11 cellular contexts compared by ENCODE assay signal in the genomic region with DNA sequence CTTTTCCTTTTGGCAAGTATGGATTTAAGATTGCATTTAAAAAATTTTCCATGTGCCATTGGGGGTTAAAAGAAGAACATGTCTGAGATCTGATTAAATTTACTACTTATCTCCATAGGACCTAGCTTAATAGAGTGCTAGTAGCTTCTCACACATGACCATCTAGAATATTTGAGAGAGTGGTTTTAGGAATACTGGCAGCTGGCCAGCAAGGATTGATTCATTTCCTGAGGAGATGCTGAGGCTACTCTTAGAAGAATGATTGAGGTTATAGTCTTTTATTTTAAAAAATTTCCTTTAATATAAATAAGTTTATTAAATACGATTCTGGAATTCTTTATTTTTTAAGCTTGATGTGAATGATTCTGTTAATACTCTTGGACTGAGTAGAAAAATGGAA. TPM values are rescaled to one million over a fixed set of nuclear protein-coding genes. Genes with fewer than 3 reads are reported as not detected.
DNase-seq lines count a peak whose midpoint lies in the region; ATAC-seq and TF ChIP-seq lines count a peak whose summit lies in the region.
"Had no signal": no experiment of that assay in that cellular context is flagged by ENCODE, and none has a peak within 500 bp of the region (broad histone marks: within the 10 kb centered on the region; RNA-seq: fewer than 3 reads in every experiment).

No MANE protein-coding gene starts in this region.

- no peak overlapping the region for H3K14ac ChIP-seq in IMR-90 (replicated peaks; ENCODE audit: low read depth, low read length)

- H2AK9ac ChIP-seq in IMR-90 (replicated peaks; ENCODE audit: low read depth, low read length, poor library complexity), result no peak overlapping the region

- TF ChIP-seq CTCF in AG10803 (conservative IDR thresholded peaks at IDR 0.05; ENCODE audit: low read length) (no peak), IMR-90 (conservative IDR thresholded peaks at IDR 0.05; ENCODE audit: low read depth, low read length) (no peak), fibroblast of villous mesenchyme (IDR thresholded peaks at IDR 0.05; ENCODE audit: insufficient read depth, low read depth, low read length) (no peak), smooth muscle cell (IDR thresholded peaks at IDR 0.05; ENCODE audit: borderline replicate concordance, insufficient read depth, poor library complexity, severe bottlenecking) (no peak)

- WGBS in IMR-90 (ENCODE audit: extremely low coverage in 2 of 2, insufficient read length in 1 of 2), 2 experiments, result no CpG with 5 or more reads among the region's 1 CpG
- 95% methylated on average over 1 of the region's 1 CpG for WGBS in smooth muscle cell (ENCODE audit: low lambda C conversion rate)

- H3K9ac ChIP-seq in IMR-90 (ENCODE audit: low read depth, low read length) (no peak overlapping the region), smooth muscle cell (ENCODE audit: low read depth) (no peak overlapping the region)

- intact Hi-C loops in IMR-90 (cut with micrococcal nuclease), result no loop called here

- H3K9me3 ChIP-seq in IMR-90 (ENCODE audit: control insufficient read depth, insufficient read depth, low read length) (no peaks in the 10 kb centered on the region), SJCRH30 (replicated peaks) (no peaks in the 10 kb centered on the region), smooth muscle cell (replicated peaks; ENCODE audit: low read depth) (no peaks in the 10 kb centered on the region)
- H3K9me3 ChIP-seq: vagina had no signal

- H3K79me2 ChIP-seq in smooth muscle cell (ENCODE audit: low read depth), result no peaks in the 10 kb centered on the region

- H2BK20ac ChIP-seq in IMR-90 (ENCODE audit: low read depth, low read length), result no peak overlapping the region

- POLR2A ChIA-PET in IMR-90 (lab: Charles Lee; ENCODE audit: unreplicated experiment), result no interaction called here

- no peak for TF ChIP-seq RAD21 in IMR-90 (IDR thresholded peaks at IDR 0.05; ENCODE audit: low read length)

- dilution Hi-C loops in IMR-90 (cut with HindIII; ENCODE audit: low sequenced_read_pairs, unreplicated experiment), result no loop called here

- no peak overlapping the region for H3K23ac ChIP-seq in IMR-90 (ENCODE audit: low read depth, low read length)

- H2AK5ac ChIP-seq in IMR-90 (ENCODE audit: low read depth, low read length), result no peak overlapping the region

- in situ Hi-C loops in IMR-90 (cut with MboI; ENCODE audit: low sequenced_read_pairs), result no loop called here

- no peaks in the 10 kb centered on the region for H3K9me1 ChIP-seq in IMR-90 (ENCODE audit: insufficient read depth, low read length)

- DNase-seq in AG10803 (ENCODE audit: low read depth) (peak; percentile 55), IMR-90 (peak; percentile 73), SJCRH30 (peak; percentile 11 to 51), fibroblast of villous mesenchyme (ENCODE audit: low read depth) (peak; percentile 40), GF-D8 (lab: John Stamatoyannopoulos, UW) (no peak), smooth muscle cell (lab: John Stamatoyannopoulos, UW; ENCODE audit: unreplicated experiment) (no peak)
- DNase-seq: CD4-positive, alpha-beta memory T cell had no signal

- H3K18ac ChIP-seq in IMR-90 (ENCODE audit: low read depth, low read length), result no peak overlapping the region

- no peaks in the 10 kb centered on the region for H3F3A ChIP-seq in smooth muscle cell (ENCODE audit: low read depth)

- no peak overlapping the region for H2AFZ ChIP-seq in IMR-90 (replicated peaks; ENCODE audit: low read length, poor library complexity)
- H2AFZ ChIP-seq in smooth muscle cell (ENCODE audit: low read depth), result no peak overlapping the region

- no peak overlapping the region for H3K56ac ChIP-seq in IMR-90 (ENCODE audit: extremely low read depth, insufficient read depth, low read length)

- no peak overlapping the region for H2BK120ac ChIP-seq in IMR-90 (ENCODE audit: low read depth, low read length)

- no peak overlapping the region for H3K4ac ChIP-seq in IMR-90 (ENCODE audit: low read depth, low read length)

- no peaks in the 10 kb centered on the region for H3K27me3 ChIP-seq in IMR-90 (ENCODE audit: control insufficient read depth, insufficient read depth, low read length)
- no peaks in the 10 kb centered on the region for H3K27me3 ChIP-seq in SJCRH30
- H3K27me3 ChIP-seq in smooth muscle cell (ENCODE audit: low read depth), result no peaks in the 10 kb centered on the region
- H3K27me3 ChIP-seq: vagina had no signal

- H3K36me3 ChIP-seq in IMR-90 (ENCODE audit: control insufficient read depth, insufficient read depth, low read length), result no peaks in the 10 kb centered on the region
- no peaks in the 10 kb centered on the region for H3K36me3 ChIP-seq in SJCRH30
- H3K36me3 ChIP-seq in smooth muscle cell (ENCODE audit: low read depth), result no peaks in the 10 kb centered on the region
- H3K36me3 ChIP-seq: vagina had no signal

- no peak overlapping the region for H4K5ac ChIP-seq in IMR-90 (ENCODE audit: low read depth, low read length)

- H2BK5ac ChIP-seq in IMR-90 (ENCODE audit: low read depth, low read length, poor library complexity, severe bottlenecking), result no peak overlapping the region

- no peak overlapping the region for H4K8ac ChIP-seq in IMR-90 (ENCODE audit: low read depth in 2 of 2, low read length in 2 of 2)

- ATAC-seq in IMR-90 (ENCODE audit: low read depth) (no peak), HG03135 (IDR thresholded peaks at IDR 0.05; ENCODE audit: unreplicated experiment) (no peak), HG02884 (IDR thresholded peaks at IDR 0.05; ENCODE audit: unreplicated experiment) (no peak)
- ATAC-seq: right cardiac atrium had no signal

- H3K4me1 ChIP-seq in IMR-90 (ENCODE audit: control insufficient read depth, insufficient read depth, low read length), result no peaks in the 10 kb centered on the region
- H3K4me1 ChIP-seq in SJCRH30, result 0 out of 2 replicates have a peak, but pooled peaks cover 7% of the 10 kb centered on the region
- H3K4me1 ChIP-seq in smooth muscle cell (ENCODE audit: low read depth), result no peaks in the 10 kb centered on the region
- H3K4me1 ChIP-seq: vagina had no signal

- H3K79me1 ChIP-seq in IMR-90 (ENCODE audit: low read depth in 1 of 2, low read length in 2 of 2), result no peaks in the 10 kb centered on the region

- no TSS peak for BruUV-seq in IMR-90 (replicated peaks; lab: Mats Ljungman, UMichigan)

- no peak overlapping the region for H4K91ac ChIP-seq in IMR-90 (ENCODE audit: insufficient read depth, low read depth, low read length)

- no peak overlapping the region for H3K4me3 ChIP-seq in AG10803 (ENCODE audit: low read length)
- no peak overlapping the region for H3K4me3 ChIP-seq in IMR-90 (ENCODE audit: insufficient read depth, low read depth, low read length)
- H3K4me3 ChIP-seq in SJCRH30, result no peak overlapping the region
- H3K4me3 ChIP-seq in fibroblast of villous mesenchyme (ENCODE audit: low read depth, low read length), result no peak overlapping the region
- no peak overlapping the region for H3K4me3 ChIP-seq in smooth muscle cell
- H3K4me3 ChIP-seq: vagina had no signal

- no peak for TF ChIP-seq POLR2A in IMR-90 (IDR thresholded peaks at IDR 0.05; ENCODE audit: low read depth, low read length)

- H3K27ac ChIP-seq in IMR-90 (ENCODE audit: insufficient read depth, low read length) (no peak overlapping the region), SJCRH30 (no peak overlapping the region), smooth muscle cell (ENCODE audit: low read depth) (no peak overlapping the region)
- H3K27ac ChIP-seq: vagina had no signal

- no peaks in the 10 kb centered on the region for H4K20me1 ChIP-seq in IMR-90 (ENCODE audit: insufficient read depth, low read length)
- H4K20me1 ChIP-seq in smooth muscle cell (ENCODE audit: low read depth), result no peaks in the 10 kb centered on the region

- CTCF ChIA-PET in IMR-90 (lab: Yijun Ruan, JAX), result interaction anchor here (0.8 to 1.2 kb wide), 2 partner anchors 403 to 621 kb away, joined by 3 to 6 read pairs; no protein-coding TSS in a partner anchor

- H3K4me2 ChIP-seq in IMR-90 (ENCODE audit: low read depth, low read length) (no peak overlapping the region), smooth muscle cell (no peak overlapping the region)

- H2BK15ac ChIP-seq in IMR-90 (ENCODE audit: low read depth, low read length), result no peak overlapping the region

TF ChIP-seq in IMR-90, 13 proteins besides CTCF, POLR2A, EP300 and RAD21 (continues in another document):
- TF ChIP-seq RFX5 (IDR thresholded peaks at IDR 0.05; ENCODE audit: low read depth, low read length) (no peak), MAFK (IDR thresholded peaks at IDR 0.05; ENCODE audit: low read depth, low read length) (no peak), MAZ (IDR thresholded peaks at IDR 0.05; ENCODE audit: borderline replicate concordance, low read depth, low read length) (no peak), RCOR1 (IDR thresholded peaks at IDR 0.05; ENCODE audit: insufficient replicate concordance, low read length) (no peak), NFE2L2 (IDR thresholded peaks at IDR 0.05; ENCODE audit: low read depth, low read length) (no peak), SMC3 (IDR thresholded peaks at IDR 0.05; ENCODE audit: low read depth, low read length) (no peak), FOS (IDR thresholded peaks at IDR 0.05; ENCODE audit: low read depth, low read length) (no peak), MXI1 (IDR thresholded peaks at IDR 0.05; ENCODE audit: borderline replicate concordance, low read depth, low read length) (no peak)
- TF ChIP-seq, protein P1, sequence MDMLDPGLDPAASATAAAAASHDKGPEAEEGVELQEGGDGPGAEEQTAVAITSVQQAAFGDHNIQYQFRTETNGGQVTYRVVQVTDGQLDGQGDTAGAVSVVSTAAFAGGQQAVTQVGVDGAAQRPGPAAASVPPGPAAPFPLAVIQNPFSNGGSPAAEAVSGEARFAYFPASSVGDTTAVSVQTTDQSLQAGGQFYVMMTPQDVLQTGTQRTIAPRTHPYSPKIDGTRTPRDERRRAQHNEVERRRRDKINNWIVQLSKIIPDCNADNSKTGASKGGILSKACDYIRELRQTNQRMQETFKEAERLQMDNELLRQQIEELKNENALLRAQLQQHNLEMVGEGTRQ (IDR thresholded peaks at IDR 0.05; ENCODE audit: low read depth, low read length), result no peak

RNA-seq across cellular contexts. Expression of a gene that starts 56.2 kb away (rescaled TPM):
- total RNA-seq in IMR-90 (2012; rRNA removed) (5.9 and 11.4 TPM in 2 replicates), fibroblast of villous mesenchyme (10.0 and 14.7 TPM in 2 replicates), smooth muscle cell (5.1 and 17.5 TPM in 2 replicates)
- polyA plus RNA-seq in IMR-90 (2012; rRNA removed) (1.9 and 2.7 TPM in 2 replicates), smooth muscle cell (2.6 and 3.2 TPM in 2 replicates)
- 0.16 and 0.40 TPM in 2 replicates for polyA plus RNA-seq in IMR-90 (2012; cell fraction: cytosol; rRNA removed)
- polyA plus RNA-seq in IMR-90 (2012; cell fraction: nucleus; rRNA removed; ENCODE audit: low replicate concordance), result 0.52 and 2.6 TPM in 2 replicates
- 10.6 and 11.1 TPM in 2 replicates for total RNA-seq in SJCRH30 (2014; rRNA removed; shearing (Covaris generic))

Comparison
In these comparisons a context has a peak if more than half of its experiments do, and no peak if none do; other contexts are left out.
1. DNase-seq: peak in AG10803 (single experiment), IMR-90 (single experiment), SJCRH30 (2 of 2) and fibroblast of villous mesenchyme (single experiment); none in GF-D8 (single experiment) and smooth muscle cell (single experiment).